In genomic region chr1:109874445-109874844, GRCh38 we compare ENCODE assay signal across 31 cellular contexts. TPM values are rescaled to one million over a fixed set of nuclear protein-coding genes. Genes with fewer than 3 reads are reported as not detected.
A peak's percentile ranks its signal among the peaks of the same experiment; 100 is the strongest.
DNase-seq lines count a peak whose midpoint lies in the region; ATAC-seq, FAIRE-seq and TF ChIP-seq lines count a peak whose summit lies in the region.
"Had no signal": no experiment of that assay in that cellular context is flagged by ENCODE, and none has a peak within 500 bp of the region (broad histone marks: within the 10 kb centered on the region; RNA-seq: fewer than 3 reads in every experiment).

No MANE protein-coding gene starts in this region.

- CTCF ChIA-PET in IMR-90 (lab: Yijun Ruan, JAX) (interaction anchor here (1.0 kb wide), 1 partner anchor 110 kb away, joined by 3 read pairs; the partner anchor contains the start of gene AHCYL1), endothelial cell of umbilical vein (lab: Charles Lee) (interaction anchor here (0.6 to 1.2 kb wide), 3 partner anchors 74 to 154 kb away, joined by 3 read pairs; partner anchors contain the start of gene AHCYL1)
- CTCF ChIA-PET in activated CD4-positive, alpha-beta T cell treated with anti-CD3 and anti-CD28 coated beads, Interleukin-2, amount 10 ng/mL, durations not matched to agents 7 days and 5 days (lab: Charles Lee) = interaction anchor here (0.5 to 1.5 kb wide), 7 partner anchors 16 to 647 kb away, joined by 3 to 6 read pairs (median 3); no protein-coding TSS in a partner anchor

- TF ChIP-seq RAD21 in IMR-90 (IDR thresholded peaks at IDR 0.05; ENCODE audit: low read length) = no peak

- intact Hi-C loops in IMR-90 (cut with micrococcal nuclease) = no loop called here
- intact Hi-C loops in endothelial cell of umbilical vein (cut with micrococcal nuclease) = no loop called here
- intact Hi-C loops in right cardiac atrium (cut with DNase I) = no loop called here

- H2BK5ac ChIP-seq in IMR-90 (ENCODE audit: low read depth, low read length, poor library complexity, severe bottlenecking) = no peak overlapping the region

- no CpG with 5 or more reads among the region's 2 CpGs for WGBS in IMR-90 (ENCODE audit: extremely low coverage in 2 of 2, insufficient read length in 1 of 2), 2 experiments
- 90% methylated on average over 2 of the region's 2 CpGs for WGBS in right cardiac atrium

- no peaks in the 10 kb centered on the region for H3K9me3 Mint-ChIP-seq in activated CD4-positive, alpha-beta T cell treated with anti-CD3 and anti-CD28 coated beads, Interleukin-2, amount 10 ng/mL, durations not matched to agents 7 days and 5 days
- H3K9me3 Mint-ChIP-seq in immature natural killer cell = no peaks in the 10 kb centered on the region
- H3K9me3 Mint-ChIP-seq: activated naive CD8-positive, alpha-beta T cell treated with anti-CD3 and anti-CD28 coated beads, Interleukin-2, amount 10 ng/mL, durations not matched to agents 7 days and 5 days; dendritic cell treated with granulocyte-macrophage colony-stimulating factor and Interleukin-4, amounts not matched to agents 40 ng/mL and 50 ng/mL, for 4 days; nephron had no signal

- H3K56ac ChIP-seq in IMR-90 (ENCODE audit: extremely low read depth, insufficient read depth, low read length) = no peak overlapping the region

- no peak overlapping the region for H3K23ac ChIP-seq in IMR-90 (ENCODE audit: low read depth, low read length)

- H3K27me3 Mint-ChIP-seq in activated CD4-positive, alpha-beta T cell treated with anti-CD3 and anti-CD28 coated beads, Interleukin-2, amount 10 ng/mL, durations not matched to agents 7 days and 5 days = peaks cover 11% of the 10 kb centered on the region
- peaks cover 3 to 11% (median 4%) of the 10 kb centered on the region in 3 donors for H3K27me3 Mint-ChIP-seq in immature natural killer cell (ENCODE audit: low read depth in 3 of 3)

- in situ Hi-C loops in IMR-90 (cut with MboI; ENCODE audit: low sequenced_read_pairs) = no loop called here

- peak overlapping the region; percentile 38 for H2BK20ac ChIP-seq in IMR-90 (ENCODE audit: low read depth, low read length)

- H3K4ac ChIP-seq in IMR-90 (ENCODE audit: low read depth, low read length) = peak overlapping the region; percentile 11; the same call in 1 of the 2 replicates

- H2BK15ac ChIP-seq in IMR-90 (ENCODE audit: low read depth, low read length) = peak overlapping the region; percentile 3; the same call in 1 of the 3 replicates

- H3K9me1 ChIP-seq in IMR-90 (ENCODE audit: insufficient read depth, low read length) (peaks cover 22% of the 10 kb centered on the region), endothelial cell of umbilical vein (replicated peaks; ENCODE audit: control insufficient read depth, extremely low read depth, insufficient read depth, low read length) (no peaks in the 10 kb centered on the region)

- H3K4me1 Mint-ChIP-seq in activated CD4-positive, alpha-beta T cell treated with anti-CD3 and anti-CD28 coated beads, Interleukin-2, amount 10 ng/mL, durations not matched to agents 7 days and 5 days = peaks cover 5% of the 10 kb centered on the region
- no peaks in the 10 kb centered on the region for H3K4me1 Mint-ChIP-seq in immature natural killer cell

- no TSS peak for BruUV-seq in IMR-90 (replicated peaks; lab: Mats Ljungman, UMichigan)
- no TSS peak for BruUV-seq in endothelial cell of umbilical vein (replicated peaks; lab: Mats Ljungman, UMichigan)

- TF ChIP-seq CTCF in IMR-90 (conservative IDR thresholded peaks at IDR 0.05; ENCODE audit: low read depth, low read length) (no peak), endothelial cell of umbilical vein (IDR thresholded peaks at IDR 0.05; ENCODE audit: extremely low read depth in 1 of 2, insufficient read depth in 1 of 2, low read depth in 1 of 2, low read length in 2 of 2) (no peak), neutrophil (IDR thresholded peaks at IDR 0.05) (no peak)

- TF ChIP-seq POLR2A in IMR-90 (IDR thresholded peaks at IDR 0.05; ENCODE audit: low read depth, low read length) (no peak), endothelial cell of umbilical vein (IDR thresholded peaks at IDR 0.05; ENCODE audit: low read depth, low read length) (no peak)

- DNase-seq in AG20443 (ENCODE audit: low spot score) (peak; percentile 6), IMR-90 (no peak), endothelial cell of umbilical vein (ENCODE audit: low read depth, low spot score) (peak; percentile 36), right cardiac atrium (no peak), HCEC 1CT (no peak), immature natural killer cell (no peak)
- DNase-seq in activated CD4-positive, alpha-beta T cell treated with anti-CD3 and anti-CD28 coated beads, Interleukin-2, amount 10 ng/mL, durations not matched to agents 7 days and 5 days = no peak
- DNase-seq: activated CD4-positive, alpha-beta T cell treated with anti-CD3 and anti-CD28 coated beads for 4 hours; activated effector memory CD4-positive, alpha-beta T cell treated with anti-CD3 and anti-CD28 coated beads, Interleukin-2, amount 50 U/mL, for 16 hours; activated naive CD8-positive, alpha-beta T cell treated with anti-CD3 and anti-CD28 coated beads, Interleukin-2, amount 10 ng/mL, durations not matched to agents 7 days and 5 days; caudate nucleus; EL; NCI-H1092; NCI-H1694; RPMI8226; SJCRH30; stimulated activated CD4-positive, alpha-beta T cell treated with anti-CD3 and anti-CD28 coated beads, Interleukin-2, amount 100 ng/mL, for 48 hours; stomach; T-helper 9 cell had no signal

- H3K4me3 ChIP-seq in IMR-90 (ENCODE audit: insufficient read depth, low read depth, low read length) (no peak overlapping the region), endothelial cell of umbilical vein (replicated peaks in 1 of 3; ENCODE audit: insufficient read depth in 1 of 3, low read depth in 1 of 3, low read length in 3 of 3) (no peak overlapping the region), neutrophil (ENCODE audit: low read depth in 1 of 2, low read length in 1 of 2) (no peak overlapping the region), right cardiac atrium (ENCODE audit: low read length) (no peak overlapping the region)
- H3K4me3 ChIP-seq: BLaER1, lung, right lobe of liver, SJCRH30, stomach, tibial nerve had no signal

- no peaks in the 10 kb centered on the region for H3K36me3 Mint-ChIP-seq in activated CD4-positive, alpha-beta T cell treated with anti-CD3 and anti-CD28 coated beads, Interleukin-2, amount 10 ng/mL, durations not matched to agents 7 days and 5 days (ENCODE audit: low read depth)
- no peaks in the 10 kb centered on the region for H3K36me3 Mint-ChIP-seq in immature natural killer cell
- H3K36me3 Mint-ChIP-seq: activated naive CD8-positive, alpha-beta T cell treated with anti-CD3 and anti-CD28 coated beads, Interleukin-2, amount 10 ng/mL, durations not matched to agents 7 days and 5 days had no signal

- FAIRE-seq in endothelial cell of umbilical vein (lab: Jason Lieb, UNC) = no peak
- FAIRE-seq: astrocyte, frontal cortex, GM18507 had no signal

- H3K9me3 ChIP-seq in IMR-90 (ENCODE audit: control insufficient read depth, insufficient read depth, low read length) = no peaks in the 10 kb centered on the region
- no peaks in the 10 kb centered on the region for H3K9me3 ChIP-seq in endothelial cell of umbilical vein (replicated peaks; ENCODE audit: control insufficient read depth, insufficient read depth, low read length)
- no peaks in the 10 kb centered on the region for H3K9me3 ChIP-seq in neutrophil
- H3K9me3 ChIP-seq in right cardiac atrium (ENCODE audit: control insufficient read depth, low read length) = no peaks in the 10 kb centered on the region
- H3K9me3 ChIP-seq: BLaER1, right lobe of liver, SJCRH30, stomach, tibial nerve had no signal

- peak overlapping the region; percentile 52; the same call in 1 of the 2 replicates for H4K5ac ChIP-seq in IMR-90 (ENCODE audit: low read depth, low read length)

- H3K27me3 ChIP-seq in IMR-90 (ENCODE audit: control insufficient read depth, insufficient read depth, low read length) (no peaks in the 10 kb centered on the region), endothelial cell of umbilical vein (ENCODE audit: control insufficient read depth in 2 of 2, insufficient read depth in 2 of 2, low read length in 2 of 2) (peaks cover 8 to 15% of the 10 kb centered on the region in 2 experiments), neutrophil (no peaks in the 10 kb centered on the region), right cardiac atrium (ENCODE audit: control insufficient read depth, insufficient read depth) (no peaks in the 10 kb centered on the region)
- H3K27me3 ChIP-seq: BLaER1, right lobe of liver, stomach, tibial nerve had no signal

- H3K27ac ChIP-seq in IMR-90 (ENCODE audit: insufficient read depth, low read length) (no peak overlapping the region), endothelial cell of umbilical vein (ENCODE audit: insufficient read depth, low read depth, low read length) (no peak overlapping the region), neutrophil (peak overlapping the region; percentile 28), right cardiac atrium (ENCODE audit: low read length) (no peak overlapping the region)
- H3K27ac ChIP-seq: BLaER1, right lobe of liver, SJCRH30, VCaP had no signal

- H2BK120ac ChIP-seq in IMR-90 (ENCODE audit: low read depth, low read length) = peak overlapping the region; percentile 42

- H4K91ac ChIP-seq in IMR-90 (ENCODE audit: insufficient read depth, low read depth, low read length) = peak overlapping the region; percentile 19; the same call in 1 of the 2 replicates

- H3K4me2 ChIP-seq in IMR-90 (ENCODE audit: low read depth, low read length) (no peak overlapping the region), endothelial cell of umbilical vein (ENCODE audit: insufficient read depth, low read length) (no peak overlapping the region)
- H3K4me2 ChIP-seq: BLaER1 had no signal

- POLR2A ChIA-PET in IMR-90 (lab: Charles Lee; ENCODE audit: unreplicated experiment) (no interaction called here), endothelial cell of umbilical vein (lab: Charles Lee) (no interaction called here)
- POLR2A ChIA-PET in activated CD4-positive, alpha-beta T cell treated with anti-CD3 and anti-CD28 coated beads, Interleukin-2, amount 10 ng/mL, durations not matched to agents 7 days and 5 days (lab: Charles Lee) = no interaction called here

- dilution Hi-C loops in IMR-90 (cut with HindIII; ENCODE audit: low sequenced_read_pairs, unreplicated experiment) = no loop called here
- dilution Hi-C loops in endothelial cell of umbilical vein (cut with MboI; ENCODE audit: extremely low pct_ligation_motif_present, low sequenced_read_pairs) = no loop called here

- H3K79me2 ChIP-seq in endothelial cell of umbilical vein (ENCODE audit: control insufficient read depth, insufficient read depth, low read length) = no peaks in the 10 kb centered on the region

- H4K8ac ChIP-seq in IMR-90 (ENCODE audit: low read depth in 2 of 2, low read length in 2 of 2) = no peak overlapping the region

- no peak overlapping the region for H3K27ac Mint-ChIP-seq in activated CD4-positive, alpha-beta T cell treated with anti-CD3 and anti-CD28 coated beads, Interleukin-2, amount 10 ng/mL, durations not matched to agents 7 days and 5 days
- H3K27ac Mint-ChIP-seq in immature natural killer cell = no peak overlapping the region
- H3K27ac Mint-ChIP-seq: activated naive CD8-positive, alpha-beta T cell treated with anti-CD3 and anti-CD28 coated beads, Interleukin-2, amount 10 ng/mL, durations not matched to agents 7 days and 5 days; dendritic cell treated with granulocyte-macrophage colony-stimulating factor and Interleukin-4, amounts not matched to agents 40 ng/mL and 50 ng/mL, for 4 days had no signal

- no peaks in the 10 kb centered on the region for H3K79me1 ChIP-seq in IMR-90 (ENCODE audit: low read depth in 1 of 2, low read length in 2 of 2)

- no peaks in the 10 kb centered on the region for H4K20me1 ChIP-seq in IMR-90 (ENCODE audit: insufficient read depth, low read length)
- no peaks in the 10 kb centered on the region for H4K20me1 ChIP-seq in endothelial cell of umbilical vein (replicated peaks; ENCODE audit: control insufficient read depth, extremely low read depth, insufficient read depth, low read length)
- H4K20me1 ChIP-seq: BLaER1 had no signal

- no peak overlapping the region for H2AFZ ChIP-seq in IMR-90 (replicated peaks; ENCODE audit: low read length, poor library complexity)
- no peak overlapping the region for H2AFZ ChIP-seq in endothelial cell of umbilical vein (ENCODE audit: low read depth, low read length)

- H3K36me3 ChIP-seq in IMR-90 (ENCODE audit: control insufficient read depth, insufficient read depth, low read length) (no peaks in the 10 kb centered on the region), endothelial cell of umbilical vein (ENCODE audit: control insufficient read depth in 2 of 2, extremely low read depth in 1 of 2, insufficient read depth in 2 of 2, low read length in 2 of 2) (no peaks in the 10 kb centered on the region), neutrophil (no peaks in the 10 kb centered on the region)
- H3K36me3 ChIP-seq: BLaER1, right lobe of liver, SJCRH30, stomach, tibial nerve had no signal

- no peak overlapping the region for H2AK9ac ChIP-seq in IMR-90 (replicated peaks; ENCODE audit: low read depth, low read length, poor library complexity)

- peaks cover 35% of the 10 kb centered on the region for H3K4me1 ChIP-seq in IMR-90 (ENCODE audit: control insufficient read depth, insufficient read depth, low read length)
- peaks cover 8% of the 10 kb centered on the region for H3K4me1 ChIP-seq in endothelial cell of umbilical vein (ENCODE audit: control insufficient read depth, extremely low read depth, insufficient read depth, low read length)
- H3K4me1 ChIP-seq in neutrophil (ENCODE audit: control insufficient read depth in 1 of 2, insufficient read depth in 1 of 2, low read depth in 1 of 2, low read length in 1 of 2) = peaks cover 25 to 29% of the 10 kb centered on the region in 2 experiments
- H3K4me1 ChIP-seq in right cardiac atrium (ENCODE audit: control insufficient read depth, insufficient read depth, low read length) = no peaks in the 10 kb centered on the region

- ATAC-seq in IMR-90 (ENCODE audit: low read depth) (no peak), right cardiac atrium (no peak)
- ATAC-seq: esophagus mucosa, right lobe of liver had no signal

- no peak overlapping the region for H2AK5ac ChIP-seq in IMR-90 (ENCODE audit: low read depth, low read length)

- H3K9ac ChIP-seq in IMR-90 (ENCODE audit: low read depth, low read length) (no peak overlapping the region), endothelial cell of umbilical vein (replicated peaks; ENCODE audit: extremely low read depth, insufficient read depth, low read length) (no peak overlapping the region)
- H3K9ac ChIP-seq: BLaER1 had no signal

- peak overlapping the region; percentile 45; the same call in 1 of the 2 replicates for H3K18ac ChIP-seq in IMR-90 (ENCODE audit: low read depth, low read length)

- H3K4me3 Mint-ChIP-seq in activated CD4-positive, alpha-beta T cell treated with anti-CD3 and anti-CD28 coated beads, Interleukin-2, amount 10 ng/mL, durations not matched to agents 7 days and 5 days = no peak overlapping the region
- no peak overlapping the region for H3K4me3 Mint-ChIP-seq in immature natural killer cell
- H3K4me3 Mint-ChIP-seq: activated naive CD8-positive, alpha-beta T cell treated with anti-CD3 and anti-CD28 coated beads, Interleukin-2, amount 10 ng/mL, durations not matched to agents 7 days and 5 days; dendritic cell treated with granulocyte-macrophage colony-stimulating factor and Interleukin-4, amounts not matched to agents 40 ng/mL and 50 ng/mL, for 4 days; nephron had no signal

- peak overlapping the region; percentile 1; the same call in 1 of the 2 replicates for H3K14ac ChIP-seq in IMR-90 (replicated peaks; ENCODE audit: low read depth, low read length)

RNA-seq across cellular contexts. Expression of gene CSF1, which starts 36.2 kb away (rescaled TPM):
- 9.4 and 14.3 TPM in 2 replicates for total RNA-seq in IMR-90 (2012; rRNA removed)
- 22.0 and 25.6 TPM in 2 replicates for polyA plus RNA-seq in IMR-90 (2012; rRNA removed)
- polyA plus RNA-seq in IMR-90 (2012; cell fraction: cytosol; rRNA removed) = 19.2 and 30.9 TPM in 2 replicates
- 26.9 and 32.7 TPM in 2 replicates for polyA plus RNA-seq in IMR-90 (2012; cell fraction: nucleus; rRNA removed; ENCODE audit: low replicate concordance)
- 22.7 and 28.9 TPM in 2 replicates for total RNA-seq in endothelial cell of umbilical vein
- 23.3 and 24.5 TPM in 2 replicates for polyA plus RNA-seq in endothelial cell of umbilical vein
- polyA plus RNA-seq in endothelial cell of umbilical vein (2011; cell fraction: cytosol; rRNA removed) = 18.0 and 21.7 TPM in 2 replicates
- 17.9 and 23.3 TPM in 2 replicates for polyA plus RNA-seq in endothelial cell of umbilical vein (2011; cell fraction: nucleus; rRNA removed)
- 18.7 and 20.5 TPM in 2 replicates for polyA plus RNA-seq in endothelial cell of umbilical vein (2012)
- polyA minus RNA-seq in endothelial cell of umbilical vein = 10.2 and 22.5 TPM in 2 replicates
- polyA minus RNA-seq in endothelial cell of umbilical vein (2011; cell fraction: cytosol; rRNA and poly(A)+ RNA removed) = 1.6 TPM
- polyA minus RNA-seq in endothelial cell of umbilical vein (2011; cell fraction: nucleus; rRNA and poly(A)+ RNA removed) = 5.8 and 10.2 TPM in 2 replicates
- total RNA-seq in right cardiac atrium = 10 to 100 TPM; 13.9 to 22.6 (median 19.4) TPM
- polyA plus RNA-seq in right cardiac atrium = 13.5 TPM
- 10 to 100 TPM; 39.5 to 42.4 TPM for total RNA-seq in activated CD4-positive, alpha-beta T cell treated with anti-CD3 and anti-CD28 coated beads, Interleukin-2, amount 10 ng/mL, durations not matched to agents 7 days and 5 days
- under 1 TPM; 0.55 to 0.97 (median 0.65) TPM for polyA plus RNA-seq in immature natural killer cell

Comparison
In these comparisons a context has a peak if more than half of its experiments do, and no peak if none do; other contexts are left out.
1. DNase-seq: peak in AG20443 (single experiment) and endothelial cell of umbilical vein (single experiment); none in IMR-90 (single experiment), right cardiac atrium (0 of 3), HCEC 1CT (single experiment), activated CD4-positive, alpha-beta T cell treated with anti-CD3 and anti-CD28 coated beads, Interleukin-2, amount 10 ng/mL, durations not matched to agents 7 days and 5 days (single experiment) and immature natural killer cell (0 of 3).